16 cellular contexts compared by ENCODE assay signal in the genomic region with DNA sequence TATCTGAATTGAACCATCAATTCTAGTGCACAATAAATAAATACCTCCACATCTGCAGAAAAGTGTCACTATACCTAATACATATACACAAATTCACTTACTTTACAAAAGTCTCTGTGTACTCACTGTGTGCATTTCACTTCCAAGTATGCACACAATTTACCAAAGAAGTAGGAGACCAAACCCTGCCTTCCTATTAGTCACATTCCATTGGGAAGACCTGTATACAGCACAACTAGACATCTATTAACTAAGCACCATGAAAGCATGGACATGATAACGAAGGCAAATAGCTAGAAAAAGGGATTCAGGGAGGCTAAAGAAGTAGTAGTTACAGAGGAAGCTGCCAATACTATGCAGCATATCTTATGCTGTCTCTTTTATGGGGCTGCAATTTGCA.
DNase-seq lines count a peak whose midpoint lies in the region; ATAC-seq and TF ChIP-seq lines count a peak whose summit lies in the region.
"Had no signal": no experiment of that assay in that cellular context is flagged by ENCODE, and none has a peak within 500 bp of the region (broad histone marks: within the 10 kb centered on the region; RNA-seq: fewer than 3 reads in every experiment).

No MANE protein-coding gene starts in this region.

- no TSS peak for BruUV-seq in PC-3 (replicated peaks; lab: Mats Ljungman, UMichigan)

- peak overlapping the region; percentile 17 to 83 for H3K27ac Mint-ChIP-seq in natural killer cell
- peak overlapping the region in 1 of 2 donors; percentile 42 for H3K27ac Mint-ChIP-seq in natural killer cell treated with Interleukin-12 subunit alpha and Interleukin-12 subunit beta and Interleukin-15 and Interleukin-18, amount 100 ng/mL, for 72 hours
- H3K27ac Mint-ChIP-seq in central memory CD8-positive, alpha-beta T cell (ENCODE audit: low read depth): peak overlapping the region; percentile 56
- H3K27ac Mint-ChIP-seq: H9 had no signal

- POLR2A ChIA-PET in PC-3 (lab: Charles Lee; ENCODE audit: unreplicated experiment): no interaction called here

- no peaks in the 10 kb centered on the region for H3K27me3 Mint-ChIP-seq in natural killer cell (ENCODE audit: low read depth in 2 of 2)
- H3K27me3 Mint-ChIP-seq in natural killer cell treated with Interleukin-12 subunit alpha and Interleukin-12 subunit beta and Interleukin-15 and Interleukin-18, amount 100 ng/mL, for 72 hours: no peaks in the 10 kb centered on the region
- H3K27me3 Mint-ChIP-seq in central memory CD8-positive, alpha-beta T cell: no peaks in the 10 kb centered on the region

- H3K4me1 ChIP-seq in PC-3 (ENCODE audit: insufficient read depth, low read length): peaks cover 53% of the 10 kb centered on the region
- peaks cover 6% of the 10 kb centered on the region for H3K4me1 ChIP-seq in Karpas-422 (ENCODE audit: low read length)

- H3K9me2 ChIP-seq in PC-3 (replicated peaks; ENCODE audit: low read length): no peaks in the 10 kb centered on the region
- H3K9me2 ChIP-seq in Karpas-422 (replicated peaks; ENCODE audit: insufficient read depth, low read length): no peaks in the 10 kb centered on the region

- TF ChIP-seq CTCF in natural killer cell (IDR thresholded peaks at IDR 0.05): no peak
- no peak for TF ChIP-seq CTCF in PC-3 (conservative IDR thresholded peaks at IDR 0.05; ENCODE audit: low read depth, low read length)

- CTCF ChIA-PET in PC-3 (lab: Charles Lee): interaction anchor here (0.9 kb wide), 1 partner anchor 11 kb away, joined by 4 read pairs; no protein-coding TSS in a partner anchor

- DNase-seq in natural killer cell (no peak), PC-3 (no peak), Karpas-422 (no peak), AG20443 (ENCODE audit: low spot score) (no peak), NCI-H446 treated with DMSO at 0.1 percent for 48 hours (lab: John Stamatoyannopoulos, UW) (no peak)
- DNase-seq in natural killer cell treated with Interleukin-12 subunit alpha and Interleukin-12 subunit beta and Interleukin-15 and Interleukin-18, amount 100 ng/mL, for 72 hours (ENCODE audit: low spot score): no peak
- no peak for DNase-seq in central memory CD8-positive, alpha-beta T cell (ENCODE audit: low spot score in 2 of 2)
- DNase-seq: AML-193, H9, NCI-H1105 treated with DMSO at 0.1 percent for 48 hours, NCI-H1694, NCI-H2107, NCI-H2227 treated with DMSO at 0.1 percent for 48 hours, NCI-H524 had no signal

- H3K4me3 ChIP-seq in PC-3 (ENCODE audit: low read length) (no peak overlapping the region), Karpas-422 (ENCODE audit: low read length) (no peak overlapping the region)

- no peaks in the 10 kb centered on the region for H3K36me3 ChIP-seq in PC-3 (ENCODE audit: low read depth, low read length)
- no peaks in the 10 kb centered on the region for H3K36me3 ChIP-seq in Karpas-422 (ENCODE audit: insufficient read depth, low read length)

- peak overlapping the region; percentile 89 for H3K27ac ChIP-seq in PC-3 (ENCODE audit: low read length)
- no peak overlapping the region for H3K27ac ChIP-seq in Karpas-422 (ENCODE audit: low read length)
- H3K27ac ChIP-seq: C4-2B had no signal

- peaks cover 16% of the 10 kb centered on the region for H3F3A ChIP-seq in PC-3 (ENCODE audit: low read length, unreplicated experiment)

- H3K79me2 ChIP-seq in PC-3 (ENCODE audit: low read length) (no peaks in the 10 kb centered on the region), Karpas-422 (ENCODE audit: low read length) (no peaks in the 10 kb centered on the region)

- no peak for ATAC-seq in natural killer cell
- no peak for ATAC-seq in natural killer cell treated with Interleukin-12 subunit alpha and Interleukin-12 subunit beta and Interleukin-15 and Interleukin-18, amount 100 ng/mL, for 72 hours
- no peak for ATAC-seq in PC-3
- no peak for ATAC-seq in central memory CD8-positive, alpha-beta T cell (replicated peaks; ENCODE audit: extremely low read depth, poor library complexity, severe bottlenecking)
- no peak for ATAC-seq in HG03045 (IDR thresholded peaks at IDR 0.05; ENCODE audit: unreplicated experiment)

- peak overlapping the region; percentile 29; the same call in 1 of the 2 replicates for H3K4me2 ChIP-seq in PC-3 (ENCODE audit: low read length)
- no peak overlapping the region for H3K4me2 ChIP-seq in Karpas-422 (ENCODE audit: low read depth, low read length, poor library complexity, severe bottlenecking)

- H2AFZ ChIP-seq in PC-3 (ENCODE audit: low read length): peak overlapping the region; percentile 18; the same call in 1 of the 2 replicates
- no peak overlapping the region for H2AFZ ChIP-seq in Karpas-422 (ENCODE audit: low read length)

- H4K20me1 ChIP-seq in PC-3 (ENCODE audit: low read length): no peaks in the 10 kb centered on the region
- no peaks in the 10 kb centered on the region for H4K20me1 ChIP-seq in Karpas-422 (ENCODE audit: insufficient read depth, low read depth, low read length)

- peaks cover 46 to 48% of the 10 kb centered on the region in 2 donors for H3K4me1 Mint-ChIP-seq in natural killer cell
- H3K4me1 Mint-ChIP-seq in natural killer cell treated with Interleukin-12 subunit alpha and Interleukin-12 subunit beta and Interleukin-15 and Interleukin-18, amount 100 ng/mL, for 72 hours (ENCODE audit: low read depth in 2 of 2): peaks cover 20 to 35% of the 10 kb centered on the region in 2 donors
- H3K4me1 Mint-ChIP-seq in central memory CD8-positive, alpha-beta T cell: peaks cover 55% of the 10 kb centered on the region

- H3K36me3 Mint-ChIP-seq in natural killer cell: no peaks in the 10 kb centered on the region
- H3K36me3 Mint-ChIP-seq in natural killer cell treated with Interleukin-12 subunit alpha and Interleukin-12 subunit beta and Interleukin-15 and Interleukin-18, amount 100 ng/mL, for 72 hours: no peaks in the 10 kb centered on the region
- peaks cover 3% of the 10 kb centered on the region for H3K36me3 Mint-ChIP-seq in central memory CD8-positive, alpha-beta T cell (ENCODE audit: insufficient read depth)

- no peak overlapping the region for H3K4me3 Mint-ChIP-seq in natural killer cell
- no peak overlapping the region for H3K4me3 Mint-ChIP-seq in natural killer cell treated with Interleukin-12 subunit alpha and Interleukin-12 subunit beta and Interleukin-15 and Interleukin-18, amount 100 ng/mL, for 72 hours
- no peak overlapping the region for H3K4me3 Mint-ChIP-seq in central memory CD8-positive, alpha-beta T cell
- H3K4me3 Mint-ChIP-seq: H9 had no signal

- H3K27me3 ChIP-seq in PC-3 (ENCODE audit: low read length) (no peaks in the 10 kb centered on the region), Karpas-422 (ENCODE audit: low read length) (no peaks in the 10 kb centered on the region)

- H3K9me3 ChIP-seq in PC-3 (ENCODE audit: low read length): no peaks in the 10 kb centered on the region
- no peaks in the 10 kb centered on the region for H3K9me3 ChIP-seq in Karpas-422 (ENCODE audit: low read length)

- intact Hi-C loops in natural killer cell (cut with micrococcal nuclease) (no loop called here), PC-3 (cut with micrococcal nuclease) (loop anchor here (10.0 kb wide), 1 partner anchor 222 kb away; no protein-coding TSS in a partner anchor)

- no peaks in the 10 kb centered on the region for H3K9me3 Mint-ChIP-seq in natural killer cell
- H3K9me3 Mint-ChIP-seq in natural killer cell treated with Interleukin-12 subunit alpha and Interleukin-12 subunit beta and Interleukin-15 and Interleukin-18, amount 100 ng/mL, for 72 hours: no peaks in the 10 kb centered on the region
- H3K9me3 Mint-ChIP-seq in central memory CD8-positive, alpha-beta T cell: no peaks in the 10 kb centered on the region
- H3K9me3 Mint-ChIP-seq: H9 had no signal

- H3K9ac ChIP-seq in PC-3 (ENCODE audit: low read length): no peak overlapping the region
- no peak overlapping the region for H3K9ac ChIP-seq in Karpas-422 (ENCODE audit: low read length)
